ENCODE assay signal across 19 cellular contexts in genomic region chr2:105445498-105445897, GRCh38.
"Had no signal": no experiment of that assay in that cellular context is flagged by ENCODE, and none has a peak within 500 bp of the region (broad histone marks: within the 10 kb centered on the region; RNA-seq: fewer than 3 reads in every experiment).

No MANE protein-coding gene starts in this region.

- ATAC-seq: natural killer cell treated with Interleukin-12 subunit alpha and Interleukin-12 subunit beta and Interleukin-15 and Interleukin-18, amount 100 ng/mL, for 72 hours; sciatic nerve; stimulated activated memory B cell treated with anti-CD40 and anti-IgM and Interleukin-4, amounts not matched to agents 10 μg/mL and 1 μg/mL and 100 μg/mL, for 72 hours; stimulated activated naive CD8-positive, alpha-beta T cell treated with anti-CD3 and anti-CD28 coated beads, Interleukin-15, amount 100 ng/mL, for 72 hours had no signal

- H3K36me3 ChIP-seq: left ventricle myocardium inferior, ovary, right atrium auricular region, spleen, tibial nerve, uterus had no signal

- H3K4me1 ChIP-seq: right atrium auricular region, spleen, tibial nerve, uterus had no signal

- H3K27ac ChIP-seq: left ventricle myocardium inferior, ovary, right atrium auricular region, spleen, tibial nerve, uterus had no signal

- FAIRE-seq: small intestine had no signal

- DNase-seq: islet precursor cell; left ventricle myocardium inferior; mesendoderm; naive B cell; ovary; small intestine; spleen; stimulated activated CD4-positive, alpha-beta T cell treated with anti-CD3 and anti-CD28 coated beads, Interleukin-4, amount 100 ng/mL, for 4 hours; stimulated activated CD8-positive, alpha-beta memory T cell treated with anti-CD3 and anti-CD28 coated beads, Interleukin-4, amount 100 ng/mL, for 48 hours; stimulated activated naive CD4-positive, alpha-beta T cell treated with Interleukin-2 at 50 U/mL for 16 hours; stimulated activated naive CD8-positive, alpha-beta T cell treated with anti-CD3 and anti-CD28 coated beads, Interleukin-15, amount 100 ng/mL, for 72 hours; substantia nigra; uterus had no signal

- H3K9me3 ChIP-seq: left ventricle myocardium inferior, ovary, right atrium auricular region, spleen, tibial nerve, uterus had no signal

- H3K4me3 ChIP-seq: left ventricle myocardium inferior, lung, ovary, right atrium auricular region, spleen, tibial nerve, uterus had no signal

- H3K27me3 ChIP-seq: ovary, right atrium auricular region, tibial nerve, uterus had no signal
